In genomic region chr12:124502379-124502778, GRCh38 we compare ENCODE assay signal across 1 cellular context.
TF ChIP-seq lines count a peak whose summit lies in the region.

No MANE protein-coding gene starts in this region.

TF ChIP-seq in IMR-90, 13 proteins besides CTCF, POLR2A, EP300 and RAD21:
- TF ChIP-seq NFE2L2 (IDR thresholded peaks at IDR 0.05; ENCODE audit: low read depth, low read length) (no peak), BHLHE40 (IDR thresholded peaks at IDR 0.05; ENCODE audit: low read depth, low read length) (no peak), CEBPB (IDR thresholded peaks at IDR 0.05; ENCODE audit: low read depth, low read length) (no peak), RCOR1 (IDR thresholded peaks at IDR 0.05; ENCODE audit: insufficient replicate concordance, low read length) (no peak), USF2 (IDR thresholded peaks at IDR 0.05; ENCODE audit: low read depth, low read length) (no peak), MAFK (IDR thresholded peaks at IDR 0.05; ENCODE audit: low read depth, low read length) (no peak), ELK1 (IDR thresholded peaks at IDR 0.05; ENCODE audit: borderline replicate concordance, low read depth, low read length) (no peak), CHD1 (IDR thresholded peaks at IDR 0.05; ENCODE audit: low read depth, low read length) (no peak), RFX5 (IDR thresholded peaks at IDR 0.05; ENCODE audit: low read depth, low read length) (no peak), FOS (IDR thresholded peaks at IDR 0.05; ENCODE audit: low read depth, low read length) (no peak), SMC3 (IDR thresholded peaks at IDR 0.05; ENCODE audit: low read depth, low read length) (no peak), MXI1 (IDR thresholded peaks at IDR 0.05; ENCODE audit: borderline replicate concordance, low read depth, low read length) (no peak), MAZ (IDR thresholded peaks at IDR 0.05; ENCODE audit: borderline replicate concordance, low read depth, low read length) (no peak)
